ENCODE assay signal across 8 cellular contexts in the genomic region with DNA sequence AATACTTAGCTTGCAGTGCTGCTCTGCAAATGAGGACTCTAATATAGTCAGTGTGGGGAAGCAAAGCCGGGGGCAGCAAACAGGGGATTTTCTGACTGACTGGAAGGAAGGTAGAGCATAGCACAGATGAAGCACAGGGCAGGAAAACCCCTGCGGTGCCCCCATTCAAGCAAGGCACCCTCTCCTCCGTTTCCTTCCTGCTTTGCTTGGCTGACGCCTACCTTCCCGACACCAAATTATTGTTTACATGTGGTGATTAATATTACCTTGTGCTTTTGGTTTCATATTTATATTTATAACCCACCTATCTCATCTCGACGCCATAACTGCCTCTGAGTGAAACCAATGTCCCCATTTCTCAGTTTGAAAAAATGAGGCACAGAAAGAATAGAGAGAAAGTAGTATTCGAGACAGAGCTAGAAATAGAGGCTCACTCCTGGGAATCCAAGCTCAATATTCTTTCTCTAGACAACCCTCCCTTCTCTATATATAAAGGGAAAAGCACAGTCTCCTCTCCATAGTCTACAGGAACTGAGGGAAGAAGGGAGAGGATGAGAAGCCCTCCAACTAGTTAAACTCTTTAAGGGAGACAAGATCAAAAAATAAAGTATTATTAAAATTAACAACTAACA. TPM values are rescaled to one million over a fixed set of nuclear protein-coding genes. Genes with fewer than 3 reads are reported as not detected.
DNase-seq lines count a peak whose midpoint lies in the region; ATAC-seq and TF ChIP-seq lines count a peak whose summit lies in the region.

No MANE protein-coding gene starts in this region.

- H3K4me1 ChIP-seq in heart left ventricle, result peaks cover 2 to 87% (median 46%) of the 10 kb centered on the region in 12 donors

- no peaks in the 10 kb centered on the region for H3K27me3 ChIP-seq in heart left ventricle

- no peak for DNase-seq in heart left ventricle
- no peak for DNase-seq in cardiac septum (ENCODE audit: low spot score)
- DNase-seq in activated effector memory CD4-positive, alpha-beta T cell treated with Interleukin-2 at 50 U/mL for 16 hours, result peak; percentile 60
- peak; percentile 30 to 55 for DNase-seq in stimulated activated CD4-positive, alpha-beta T cell treated with anti-CD3 and anti-CD28 coated beads, Interleukin-15, amount 100 ng/mL, for 48 hours (ENCODE audit: low read depth in 2 of 2)
- DNase-seq in T1000 (lab: John Stamatoyannopoulos, UW), result no peak
- no peak for DNase-seq in DMS 273 (lab: John Stamatoyannopoulos, UW; ENCODE audit: unreplicated experiment)
- DNase-seq in NCI-H1930 (lab: John Stamatoyannopoulos, UW), result no peak

- ATAC-seq in heart left ventricle, result peak in 1 of 4 donors; percentile 6

- WGBS in heart left ventricle, 4 donors, result 64 to 67% (median 64%) methylated on average over 8 of the region's 8 CpGs

- peak overlapping the region in 10 of 12 donors; percentile 27 to 95 (median 66) for H3K27ac ChIP-seq in heart left ventricle
- peak overlapping the region; percentile 55 for H3K27ac ChIP-seq in KOPT-K1 (ENCODE audit: low read depth, low read length, poor library complexity, severe bottlenecking)

- TF ChIP-seq POLR2A in heart left ventricle (IDR thresholded peaks at IDR 0.05), result no peak

- no peak for TF ChIP-seq CTCF in heart left ventricle (IDR thresholded peaks at IDR 0.05)

- H3K36me3 ChIP-seq in heart left ventricle (peaks cover 0 to 86% (median 36%) of the 10 kb centered on the region in 9 donors), KOPT-K1 (ENCODE audit: insufficient read depth, low read length) (peaks cover 39% of the 10 kb centered on the region)

- intact Hi-C loops in heart left ventricle (cut with DNase I), result no loop called here
- intact Hi-C loops in cardiac septum (cut with DNase I), result no loop called here

- H3K9me3 ChIP-seq in heart left ventricle, result no peaks in the 10 kb centered on the region
- no peaks in the 10 kb centered on the region for H3K9me3 ChIP-seq in KOPT-K1 (ENCODE audit: insufficient read depth, low read length, poor library complexity, severe bottlenecking)

- H3K4me3 ChIP-seq in heart left ventricle, result no peak overlapping the region

RNA-seq across cellular contexts. Expression of gene PIK3C2B, which starts 41.3 kb away (rescaled TPM):
- total RNA-seq in heart left ventricle (10 to 100 TPM; 12.9 to 42.5 (median 19.8) TPM), cardiac septum (28.8 TPM)
- polyA plus RNA-seq in heart left ventricle, result 10 to 100 TPM in 1 of 2 donors, 1 to 10 TPM in 1; 9.2 to 11.9 TPM

RNA-seq across cellular contexts. Expression of gene PPP1R15B, which starts 41.6 kb away (rescaled TPM):
- total RNA-seq in heart left ventricle, result 10 to 100 TPM; 15.8 to 29.8 (median 25.9) TPM
- polyA plus RNA-seq in heart left ventricle, result 10 to 100 TPM in 1 of 2 donors, 1 to 10 TPM in 1; 8.1 to 27.9 TPM
- 21.2 TPM for total RNA-seq in cardiac septum

Comparison
In these comparisons a context has a peak if more than half of its experiments do, and no peak if none do; other contexts are left out.
1. DNase-seq: peak in activated effector memory CD4-positive, alpha-beta T cell treated with Interleukin-2 at 50 U/mL for 16 hours (single experiment) and stimulated activated CD4-positive, alpha-beta T cell treated with anti-CD3 and anti-CD28 coated beads, Interleukin-15, amount 100 ng/mL, for 48 hours (2 of 2); none in heart left ventricle (0 of 5), cardiac septum (single experiment), T1000 (single experiment), DMS 273 (single experiment) and NCI-H1930 (0 of 2).